13 cellular contexts compared by ENCODE assay signal in genomic region chr4:17875402-17876070, GRCh38.
DNase-seq lines count a peak whose midpoint lies in the region; ATAC-seq and TF ChIP-seq lines count a peak whose summit lies in the region.
"Had no signal": no experiment of that assay in that cellular context is flagged by ENCODE, and none has a peak within 500 bp of the region (broad histone marks: within the 10 kb centered on the region; RNA-seq: fewer than 3 reads in every experiment).

No MANE protein-coding gene starts in this region.

- intact Hi-C loops in activated T-helper 2 cell treated with anti-CD3 and anti-CD28 coated beads, Interferon-gamma antibody, Interleukin-2, Interleukin-4, amounts not matched to agents 10 μg/mL and 5 μg/mL and 100 μg/mL, durations not matched to agents 14 hours and 24 hours and 36 hours (cut with micrococcal nuclease), result no loop called here

- peaks cover 4% of the 10 kb centered on the region for H3K4me1 Mint-ChIP-seq in T-helper 2 cell treated with Interferon-gamma antibody and Interleukin-4, amounts not matched to agents 5 μg/mL and 100 μg/mL, for 36 hours (ENCODE audit: low read depth)
- H3K4me1 Mint-ChIP-seq in activated T-helper 2 cell treated with anti-CD3 and anti-CD28 coated beads, Interferon-gamma antibody, Interleukin-2, Interleukin-4, amounts not matched to agents 10 μg/mL and 5 μg/mL and 100 μg/mL, durations not matched to agents 14 hours and 24 hours and 36 hours (ENCODE audit: low read depth), result no peaks in the 10 kb centered on the region

- DNase-seq in GM13977 (ENCODE audit: low spot score) (peak; percentile 32), NOMO-1 treated with DMSO at 0.1 percent for 48 hours (lab: John Stamatoyannopoulos, UW; ENCODE audit: unreplicated experiment) (no peak), DMS79 (lab: John Stamatoyannopoulos, UW) (no peak)
- DNase-seq in T-helper 2 cell treated with Interferon-gamma antibody and Interleukin-4, amounts not matched to agents 5 μg/mL and 100 μg/mL, for 36 hours (ENCODE audit: low spot score), result no peak
- no peak for DNase-seq in activated T-helper 2 cell treated with anti-CD3 and anti-CD28 coated beads, Interferon-gamma antibody, Interleukin-2, Interleukin-4, amounts not matched to agents 10 μg/mL and 5 μg/mL and 100 μg/mL, durations not matched to agents 14 hours and 24 hours and 36 hours (ENCODE audit: low spot score)
- DNase-seq: activated CD4-positive, alpha-beta T cell treated with anti-CD3 and anti-CD28 coated beads for 48 hours; activated effector memory CD4-positive, alpha-beta T cell treated with anti-CD3 and anti-CD28 coated beads, Interleukin-2, amount 50 U/mL, for 16 hours; IMR-90; SW 1271; testis had no signal

- H3K27ac Mint-ChIP-seq in T-helper 2 cell treated with Interferon-gamma antibody and Interleukin-4, amounts not matched to agents 5 μg/mL and 100 μg/mL, for 36 hours, result no peak overlapping the region
- no peak overlapping the region for H3K27ac Mint-ChIP-seq in activated T-helper 2 cell treated with anti-CD3 and anti-CD28 coated beads, Interferon-gamma antibody, Interleukin-2, Interleukin-4, amounts not matched to agents 10 μg/mL and 5 μg/mL and 100 μg/mL, durations not matched to agents 14 hours and 24 hours and 36 hours

- no peak for TF ChIP-seq CTCF in GM13977 (IDR thresholded peaks at IDR 0.05; ENCODE audit: extremely low read depth, insufficient read depth, missing control alignments)

- in situ Hi-C loops in GM13977 (cut with MboI; ENCODE audit: low pct_unique_long_range_greater_than_20kb, low sequenced_read_pairs, unreplicated experiment), result no loop called here

- no peak overlapping the region for H3K4me3 Mint-ChIP-seq in T-helper 2 cell treated with Interferon-gamma antibody and Interleukin-4, amounts not matched to agents 5 μg/mL and 100 μg/mL, for 36 hours
- no peak overlapping the region for H3K4me3 Mint-ChIP-seq in activated T-helper 2 cell treated with anti-CD3 and anti-CD28 coated beads, Interferon-gamma antibody, Interleukin-2, Interleukin-4, amounts not matched to agents 10 μg/mL and 5 μg/mL and 100 μg/mL, durations not matched to agents 14 hours and 24 hours and 36 hours (ENCODE audit: low read depth)

- H3K27me3 Mint-ChIP-seq in T-helper 2 cell treated with Interferon-gamma antibody and Interleukin-4, amounts not matched to agents 5 μg/mL and 100 μg/mL, for 36 hours (ENCODE audit: low read depth), result peaks cover 8% of the 10 kb centered on the region
- H3K27me3 Mint-ChIP-seq in activated T-helper 2 cell treated with anti-CD3 and anti-CD28 coated beads, Interferon-gamma antibody, Interleukin-2, Interleukin-4, amounts not matched to agents 10 μg/mL and 5 μg/mL and 100 μg/mL, durations not matched to agents 14 hours and 24 hours and 36 hours (ENCODE audit: low read depth), result no peaks in the 10 kb centered on the region

- no peaks in the 10 kb centered on the region for H3K36me3 Mint-ChIP-seq in T-helper 2 cell treated with Interferon-gamma antibody and Interleukin-4, amounts not matched to agents 5 μg/mL and 100 μg/mL, for 36 hours (ENCODE audit: low read depth)
- no peaks in the 10 kb centered on the region for H3K36me3 Mint-ChIP-seq in activated T-helper 2 cell treated with anti-CD3 and anti-CD28 coated beads, Interferon-gamma antibody, Interleukin-2, Interleukin-4, amounts not matched to agents 10 μg/mL and 5 μg/mL and 100 μg/mL, durations not matched to agents 14 hours and 24 hours and 36 hours (ENCODE audit: low read depth)

- H3K9me3 Mint-ChIP-seq in T-helper 2 cell treated with Interferon-gamma antibody and Interleukin-4, amounts not matched to agents 5 μg/mL and 100 μg/mL, for 36 hours, result no peaks in the 10 kb centered on the region
- H3K9me3 Mint-ChIP-seq in activated T-helper 2 cell treated with anti-CD3 and anti-CD28 coated beads, Interferon-gamma antibody, Interleukin-2, Interleukin-4, amounts not matched to agents 10 μg/mL and 5 μg/mL and 100 μg/mL, durations not matched to agents 14 hours and 24 hours and 36 hours, result no peaks in the 10 kb centered on the region

- ATAC-seq in GM19397 (IDR thresholded peaks at IDR 0.05; ENCODE audit: unreplicated experiment) (peak; percentile 82), HG02678 (IDR thresholded peaks at IDR 0.05; ENCODE audit: unreplicated experiment) (peak; percentile 94), HG03354 (IDR thresholded peaks at IDR 0.05; ENCODE audit: poor library complexity, severe bottlenecking, unreplicated experiment) (peak; percentile 99)
